Comparison of ENCODE assay signal across 1 cellular context in genomic region chr18:63316612-63317555, GRCh38.
TF ChIP-seq lines count a peak whose summit lies in the region.

No MANE protein-coding gene starts in this region.

TF ChIP-seq in GM23338, 12 proteins besides CTCF, POLR2A, EP300 and RAD21 (continued from another document):
- no peak for TF ChIP-seq ZNF462 (CRISPR knock-in tag; IDR thresholded peaks at IDR 0.05)
- no peak for TF ChIP-seq EZH2 (IDR thresholded peaks at IDR 0.05; ENCODE audit: low read depth, unreplicated experiment)
- no peak for TF ChIP-seq ZNF331 (CRISPR knock-in tag; IDR thresholded peaks at IDR 0.05; ENCODE audit: low read depth)
- TF ChIP-seq JUNB (IDR thresholded peaks at IDR 0.05; ENCODE audit: unreplicated experiment): no peak
